1 cellular context compared by ENCODE assay signal in genomic region chr2:230987137-230988020, GRCh38.
TF ChIP-seq lines count a peak whose summit lies in the region.

No MANE protein-coding gene starts in this region.

TF ChIP-seq in WTC11, 78 proteins besides CTCF, POLR2A, EP300 and RAD21 (continued from another document):
- TF ChIP-seq ARID4B (CRISPR knock-in tag; IDR thresholded peaks at IDR 0.05; ENCODE audit: borderline replicate concordance) (0 out of 2 replicates have a peak, but pooled peaks have one; percentile 53), ZNF232 (CRISPR knock-in tag; IDR thresholded peaks at IDR 0.05) (no peak), OVOL2 (CRISPR knock-in tag; IDR thresholded peaks at IDR 0.05; ENCODE audit: borderline replicate concordance) (no peak), ATF1 (CRISPR knock-in tag; IDR thresholded peaks at IDR 0.05) (no peak), GABPB1 (CRISPR knock-in tag; IDR thresholded peaks at IDR 0.05) (peak; percentile 38; the same call in 1 of the 2 replicates), ATF6 (CRISPR knock-in tag; IDR thresholded peaks at IDR 0.05) (no peak), IRF1 (CRISPR knock-in tag; IDR thresholded peaks at IDR 0.05) (no peak), ZBTB21 (CRISPR knock-in tag; IDR thresholded peaks at IDR 0.05; ENCODE audit: borderline replicate concordance) (no peak), CREM (CRISPR knock-in tag; IDR thresholded peaks at IDR 0.05) (no peak), KAT7 (CRISPR knock-in tag; IDR thresholded peaks at IDR 0.05; ENCODE audit: borderline replicate concordance) (no peak), MAX (CRISPR knock-in tag; IDR thresholded peaks at IDR 0.05) (peak; percentile 91), JAZF1 (CRISPR knock-in tag; IDR thresholded peaks at IDR 0.05) (no peak), CBFB (CRISPR knock-in tag; IDR thresholded peaks at IDR 0.05; ENCODE audit: low read depth) (no peak), GTF2I (CRISPR knock-in tag; conservative IDR thresholded peaks at IDR 0.05) (no peak), FOXJ3 (CRISPR knock-in tag; IDR thresholded peaks at IDR 0.05; ENCODE audit: borderline replicate concordance) (no peak), MXD4 (CRISPR knock-in tag; IDR thresholded peaks at IDR 0.05; ENCODE audit: borderline replicate concordance) (no peak), IRF2 (CRISPR knock-in tag; IDR thresholded peaks at IDR 0.05; ENCODE audit: borderline replicate concordance, low read depth) (no peak), MYBL2 (CRISPR knock-in tag; IDR thresholded peaks at IDR 0.05) (no peak), TEAD4 (CRISPR knock-in tag; IDR thresholded peaks at IDR 0.05) (no peak), E2F4 (CRISPR knock-in tag; IDR thresholded peaks at IDR 0.05; ENCODE audit: borderline replicate concordance, low read depth) (no peak), ETV6 (CRISPR knock-in tag; IDR thresholded peaks at IDR 0.05) (0 out of 2 replicates have a peak, but pooled peaks have one; percentile 8), ZNF121 (CRISPR knock-in tag; IDR thresholded peaks at IDR 0.05) (no peak), FOXK1 (CRISPR knock-in tag; IDR thresholded peaks at IDR 0.05) (peak; percentile 71; the same call in 1 of the 2 replicates), NFYB (CRISPR knock-in tag; conservative IDR thresholded peaks at IDR 0.05; ENCODE audit: low read depth) (no peak), FOXP1 (CRISPR knock-in tag; IDR thresholded peaks at IDR 0.05; ENCODE audit: borderline replicate concordance) (no peak), SMAD3 (CRISPR knock-in tag; IDR thresholded peaks at IDR 0.05; ENCODE audit: borderline replicate concordance) (0 out of 2 replicates have a peak, but pooled peaks have one; percentile 6)
- TF ChIP-seq, protein P1, sequence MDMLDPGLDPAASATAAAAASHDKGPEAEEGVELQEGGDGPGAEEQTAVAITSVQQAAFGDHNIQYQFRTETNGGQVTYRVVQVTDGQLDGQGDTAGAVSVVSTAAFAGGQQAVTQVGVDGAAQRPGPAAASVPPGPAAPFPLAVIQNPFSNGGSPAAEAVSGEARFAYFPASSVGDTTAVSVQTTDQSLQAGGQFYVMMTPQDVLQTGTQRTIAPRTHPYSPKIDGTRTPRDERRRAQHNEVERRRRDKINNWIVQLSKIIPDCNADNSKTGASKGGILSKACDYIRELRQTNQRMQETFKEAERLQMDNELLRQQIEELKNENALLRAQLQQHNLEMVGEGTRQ (CRISPR knock-in tag; IDR thresholded peaks at IDR 0.05): peak; percentile 61
- TF ChIP-seq, protein P2, sequence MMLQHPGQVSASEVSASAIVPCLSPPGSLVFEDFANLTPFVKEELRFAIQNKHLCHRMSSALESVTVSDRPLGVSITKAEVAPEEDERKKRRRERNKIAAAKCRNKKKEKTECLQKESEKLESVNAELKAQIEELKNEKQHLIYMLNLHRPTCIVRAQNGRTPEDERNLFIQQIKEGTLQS (CRISPR knock-in tag; conservative IDR thresholded peaks at IDR 0.05): no peak
- TF ChIP-seq, protein P3, sequence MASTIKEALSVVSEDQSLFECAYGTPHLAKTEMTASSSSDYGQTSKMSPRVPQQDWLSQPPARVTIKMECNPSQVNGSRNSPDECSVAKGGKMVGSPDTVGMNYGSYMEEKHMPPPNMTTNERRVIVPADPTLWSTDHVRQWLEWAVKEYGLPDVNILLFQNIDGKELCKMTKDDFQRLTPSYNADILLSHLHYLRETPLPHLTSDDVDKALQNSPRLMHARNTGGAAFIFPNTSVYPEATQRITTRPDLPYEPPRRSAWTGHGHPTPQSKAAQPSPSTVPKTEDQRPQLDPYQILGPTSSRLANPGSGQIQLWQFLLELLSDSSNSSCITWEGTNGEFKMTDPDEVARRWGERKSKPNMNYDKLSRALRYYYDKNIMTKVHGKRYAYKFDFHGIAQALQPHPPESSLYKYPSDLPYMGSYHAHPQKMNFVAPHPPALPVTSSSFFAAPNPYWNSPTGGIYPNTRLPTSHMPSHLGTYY (CRISPR knock-in tag; IDR thresholded peaks at IDR 0.05): no peak
- TF ChIP-seq, protein P4, sequence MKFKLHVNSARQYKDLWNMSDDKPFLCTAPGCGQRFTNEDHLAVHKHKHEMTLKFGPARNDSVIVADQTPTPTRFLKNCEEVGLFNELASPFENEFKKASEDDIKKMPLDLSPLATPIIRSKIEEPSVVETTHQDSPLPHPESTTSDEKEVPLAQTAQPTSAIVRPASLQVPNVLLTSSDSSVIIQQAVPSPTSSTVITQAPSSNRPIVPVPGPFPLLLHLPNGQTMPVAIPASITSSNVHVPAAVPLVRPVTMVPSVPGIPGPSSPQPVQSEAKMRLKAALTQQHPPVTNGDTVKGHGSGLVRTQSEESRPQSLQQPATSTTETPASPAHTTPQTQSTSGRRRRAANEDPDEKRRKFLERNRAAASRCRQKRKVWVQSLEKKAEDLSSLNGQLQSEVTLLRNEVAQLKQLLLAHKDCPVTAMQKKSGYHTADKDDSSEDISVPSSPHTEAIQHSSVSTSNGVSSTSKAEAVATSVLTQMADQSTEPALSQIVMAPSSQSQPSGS (CRISPR knock-in tag; IDR thresholded peaks at IDR 0.05; ENCODE audit: borderline replicate concordance, low read depth): no peak
- TF ChIP-seq, protein P5, sequence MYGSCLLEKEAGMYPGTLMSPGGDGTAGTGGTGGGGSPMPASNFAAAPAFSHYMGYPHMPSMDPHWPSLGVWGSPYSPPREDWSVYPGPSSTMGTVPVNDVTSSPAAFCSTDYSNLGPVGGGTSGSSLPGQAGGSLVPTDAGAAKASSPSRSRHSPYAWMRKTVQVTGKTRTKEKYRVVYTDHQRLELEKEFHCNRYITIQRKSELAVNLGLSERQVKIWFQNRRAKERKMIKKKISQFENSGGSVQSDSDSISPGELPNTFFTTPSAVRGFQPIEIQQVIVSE (CRISPR knock-in tag; IDR thresholded peaks at IDR 0.05; ENCODE audit: borderline replicate concordance): no peak
- TF ChIP-seq, protein P6, sequence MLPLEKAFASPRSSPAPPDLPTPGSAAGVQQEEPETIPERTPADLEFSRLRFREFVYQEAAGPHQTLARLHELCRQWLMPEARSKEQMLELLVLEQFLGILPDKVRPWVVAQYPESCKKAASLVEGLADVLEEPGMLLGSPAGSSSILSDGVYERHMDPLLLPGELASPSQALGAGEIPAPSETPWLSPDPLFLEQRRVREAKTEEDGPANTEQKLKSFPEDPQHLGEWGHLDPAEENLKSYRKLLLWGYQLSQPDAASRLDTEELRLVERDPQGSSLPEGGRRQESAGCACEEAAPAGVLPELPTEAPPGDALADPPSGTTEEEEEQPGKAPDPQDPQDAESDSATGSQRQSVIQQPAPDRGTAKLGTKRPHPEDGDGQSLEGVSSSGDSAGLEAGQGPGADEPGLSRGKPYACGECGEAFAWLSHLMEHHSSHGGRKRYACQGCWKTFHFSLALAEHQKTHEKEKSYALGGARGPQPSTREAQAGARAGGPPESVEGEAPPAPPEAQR (CRISPR knock-in tag; IDR thresholded peaks at IDR 0.05): no peak
- TF ChIP-seq, protein P7, sequence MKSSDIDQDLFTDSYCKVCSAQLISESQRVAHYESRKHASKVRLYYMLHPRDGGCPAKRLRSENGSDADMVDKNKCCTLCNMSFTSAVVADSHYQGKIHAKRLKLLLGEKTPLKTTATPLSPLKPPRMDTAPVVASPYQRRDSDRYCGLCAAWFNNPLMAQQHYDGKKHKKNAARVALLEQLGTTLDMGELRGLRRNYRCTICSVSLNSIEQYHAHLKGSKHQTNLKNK (CRISPR knock-in tag; IDR thresholded peaks at IDR 0.05): no peak
